Comparison of ENCODE assay signal across 27 cellular contexts in genomic region chr1:2608434-2609055, GRCh38. TPM values are rescaled to one million over a fixed set of nuclear protein-coding genes. Genes with fewer than 3 reads are reported as not detected.
"Had no signal": no experiment of that assay in that cellular context is flagged by ENCODE, and none has a peak within 500 bp of the region (broad histone marks: within the 10 kb centered on the region; RNA-seq: fewer than 3 reads in every experiment).

No MANE protein-coding gene starts in this region.

- FAIRE-seq: keratinocyte had no signal

- H3K9me3 ChIP-seq: testis, thyroid gland, transverse colon had no signal

- DNase-seq: hippocampal formation; kidney glomerular epithelial cell; mammary epithelial cell; mesenchymal stem cell; naive thymus-derived CD8-positive, alpha-beta T cell; nucleus accumbens; stimulated activated CD4-positive, alpha-beta T cell treated with anti-CD3 and anti-CD28 coated beads, Interleukin-12 subunit alpha, Interleukin-12 subunit beta, amount 100 ng/mL, for 4 hours; stimulated activated CD4-positive, alpha-beta T cell treated with anti-CD3 and anti-CD28 coated beads, Interleukin-15, amount 100 ng/mL, for 24 hours; stimulated activated CD4-positive, alpha-beta T cell treated with anti-CD3 and anti-CD28 coated beads, Interleukin-2, amount 100 ng/mL, for 24 hours; stimulated activated CD4-positive, alpha-beta T cell treated with anti-CD3 and anti-CD28 coated beads, Interleukin-4, amount 100 ng/mL, for 1 hour; stimulated activated naive B cell treated with anti-CD40 and anti-IgM and Interleukin-4, amounts not matched to agents 10 μg/mL and 1 μg/mL and 100 μg/mL, for 72 hours; stimulated activated naive CD8-positive, alpha-beta T cell treated with anti-CD3 and anti-CD28 coated beads, Interleukin-15, Interleukin-2, amounts not matched to agents 100 U/mL and 50 U/mL, for 24 hours; stomach; uterus had no signal

- H3K4me1 Mint-ChIP-seq: stimulated activated naive B cell treated with anti-CD40 and anti-IgM and Interleukin-4, amounts not matched to agents 10 μg/mL and 1 μg/mL and 100 μg/mL, for 72 hours had no signal

- H3K4me1 ChIP-seq: parathyroid adenoma, uterus had no signal

- ATAC-seq: left lung; lower lobe of right lung; naive thymus-derived CD8-positive, alpha-beta T cell; sciatic nerve; stimulated activated naive B cell treated with anti-CD40 and anti-IgM and Interleukin-4, amounts not matched to agents 10 μg/mL and 1 μg/mL and 100 μg/mL, for 72 hours; stimulated activated naive CD8-positive, alpha-beta T cell treated with anti-CD3 and anti-CD28 coated beads, Interleukin-15, Interleukin-2, amounts not matched to agents 100 U/mL and 50 U/mL, for 24 hours had no signal

- H3K27me3 ChIP-seq: right atrium auricular region, testis, thyroid gland, upper lobe of left lung had no signal

- H3K4me3 ChIP-seq: left lung, lower lobe of right lung, right atrium auricular region, skin epidermis, stomach, testis, thyroid gland, transverse colon, upper lobe of left lung, uterus had no signal

- H3K27ac Mint-ChIP-seq: naive thymus-derived CD8-positive, alpha-beta T cell; progenitor cell of endocrine pancreas; stimulated activated naive B cell treated with anti-CD40 and anti-IgM and Interleukin-4, amounts not matched to agents 10 μg/mL and 1 μg/mL and 100 μg/mL, for 72 hours had no signal

- H2AFZ ChIP-seq: parathyroid adenoma had no signal

- H3K27ac ChIP-seq: left lung, lower lobe of right lung, parathyroid adenoma, right atrium auricular region, skin epidermis, stomach, testis, thyroid gland, transverse colon, upper lobe of left lung, uterus had no signal

- H3K4me3 Mint-ChIP-seq: naive thymus-derived CD8-positive, alpha-beta T cell; stimulated activated naive B cell treated with anti-CD40 and anti-IgM and Interleukin-4, amounts not matched to agents 10 μg/mL and 1 μg/mL and 100 μg/mL, for 72 hours had no signal

- H3K79me2 ChIP-seq: parathyroid adenoma had no signal

- H3K36me3 ChIP-seq: left lung, lower lobe of right lung, right atrium auricular region, stomach, thyroid gland, transverse colon, upper lobe of left lung, uterus had no signal

- H3K9ac ChIP-seq: parathyroid adenoma had no signal

RNA-seq across cellular contexts. Expression of gene MMEL1, which starts 24.3 kb away (rescaled TPM):
- total RNA-seq: mammary epithelial cell, osteocyte, right atrium auricular region had no signal
- polyA plus RNA-seq: keratinocyte, mammary epithelial cell had no signal
